ENCODE assay signal across 8 cellular contexts in the genomic region with DNA sequence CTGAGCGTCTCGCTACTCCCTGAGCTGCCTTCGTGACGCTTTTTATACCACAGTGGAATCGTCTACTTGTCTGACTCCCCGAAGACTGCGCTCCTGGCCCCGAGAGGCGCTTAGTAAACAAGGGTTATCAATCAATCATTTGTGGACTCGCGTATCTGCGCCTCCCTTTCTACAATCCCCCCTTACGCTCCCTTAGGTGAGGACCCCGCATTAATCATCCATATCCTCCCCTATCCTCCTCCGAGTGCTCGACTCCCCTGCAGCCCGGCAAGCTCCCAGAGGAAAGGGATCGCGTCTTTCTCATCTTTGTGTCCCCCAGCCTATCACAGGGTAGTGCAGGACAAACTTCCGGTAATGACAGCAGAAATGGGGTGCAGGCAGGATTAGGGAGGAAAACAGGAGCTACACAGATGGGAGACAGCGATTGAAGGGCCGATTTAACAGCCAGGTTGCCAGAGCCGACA. TPM values are rescaled to one million over a fixed set of nuclear protein-coding genes. Genes with fewer than 3 reads are reported as not detected.
DNase-seq lines count a peak whose midpoint lies in the region; ATAC-seq and TF ChIP-seq lines count a peak whose summit lies in the region.

No MANE protein-coding gene starts in this region.

- no peaks in the 10 kb centered on the region for H3K9me3 ChIP-seq in osteoblast (ENCODE audit: low read depth, low read length)

- peak overlapping the region; percentile 95 for H2AFZ ChIP-seq in osteoblast (ENCODE audit: low read length)

- peak; percentile 23 for ATAC-seq in HG02678 (IDR thresholded peaks at IDR 0.05; ENCODE audit: unreplicated experiment)
- ATAC-seq in activated T-helper 17 cell treated with anti-CD3 and anti-CD28 coated beads, Interleukin-2, amount 50 U/mL, for 72 hours (replicated peaks), result peak; percentile 38

- no peak overlapping the region for H3K4me3 Mint-ChIP-seq in activated T-helper 17 cell treated with anti-CD3 and anti-CD28 coated beads, Interleukin-2, amount 50 U/mL, for 72 hours

- H3K4me1 Mint-ChIP-seq in activated T-helper 17 cell treated with anti-CD3 and anti-CD28 coated beads, Interleukin-2, amount 50 U/mL, for 72 hours, result peaks cover 19% of the 10 kb centered on the region

- peak overlapping the region; percentile 86 for H3K27ac ChIP-seq in osteoblast (ENCODE audit: low read depth, low read length)

- H4K20me1 ChIP-seq in osteoblast (ENCODE audit: insufficient read depth, low read length), result peaks cover 20% of the 10 kb centered on the region

- H3K4me1 ChIP-seq in osteoblast (ENCODE audit: insufficient read depth, low read length), result peaks cover 27% of the 10 kb centered on the region

- peak overlapping the region; percentile 93 for H3K4me2 ChIP-seq in osteoblast (ENCODE audit: insufficient read depth, low read length)

- peak; percentile 16 for DNase-seq in stimulated activated CD4-positive, alpha-beta T cell treated with anti-CD3 and anti-CD28 coated beads, Interleukin-12 subunit alpha, Interleukin-12 subunit beta, amount 100 ng/mL, for 4 hours
- DNase-seq in stimulated activated CD4-positive, alpha-beta T cell treated with anti-CD3 and anti-CD28 coated beads, Interleukin-4, amount 100 ng/mL, for 4 hours, result no peak
- DNase-seq in NCI-H226, result peak; percentile 23
- DNase-seq in glomerular visceral epithelial cell (ENCODE audit: extremely low spot score), result peak; percentile 53
- peak; percentile 71 for DNase-seq in osteoblast (ENCODE audit: insufficient read length, low spot score, missing footprints)
- DNase-seq in retina, result no peak

- H3K27ac Mint-ChIP-seq in activated T-helper 17 cell treated with anti-CD3 and anti-CD28 coated beads, Interleukin-2, amount 50 U/mL, for 72 hours, result no peak overlapping the region

- peaks cover 24% of the 10 kb centered on the region for H3K36me3 Mint-ChIP-seq in activated T-helper 17 cell treated with anti-CD3 and anti-CD28 coated beads, Interleukin-2, amount 50 U/mL, for 72 hours (ENCODE audit: low read depth)

- H3K27me3 ChIP-seq in osteoblast (ENCODE audit: insufficient read depth, low read length), result no peaks in the 10 kb centered on the region

- TF ChIP-seq CTCF in osteoblast (IDR thresholded peaks at IDR 0.05; ENCODE audit: extremely low read depth, low read depth, low read length), result no peak

- H3K27me3 Mint-ChIP-seq in activated T-helper 17 cell treated with anti-CD3 and anti-CD28 coated beads, Interleukin-2, amount 50 U/mL, for 72 hours, result no peaks in the 10 kb centered on the region

- no peaks in the 10 kb centered on the region for H3K9me3 Mint-ChIP-seq in activated T-helper 17 cell treated with anti-CD3 and anti-CD28 coated beads, Interleukin-2, amount 50 U/mL, for 72 hours

- H3K4me3 ChIP-seq in osteoblast (ENCODE audit: insufficient read depth, low read length), result peak overlapping the region; percentile 89

- H3K79me2 ChIP-seq in osteoblast (ENCODE audit: insufficient read depth, low read length), result peaks cover 59% of the 10 kb centered on the region

- H3K36me3 ChIP-seq in osteoblast (ENCODE audit: insufficient read depth, low read length), result no peaks in the 10 kb centered on the region

RNA-seq across cellular contexts. Expression of a gene that starts 0.5 kb away (rescaled TPM):
- 100 to 1,000 TPM; 173 to 188 TPM for total RNA-seq in activated T-helper 17 cell treated with anti-CD3 and anti-CD28 coated beads, Interleukin-2, amount 50 U/mL, for 72 hours
- total RNA-seq in osteoblast, result 356 and 365 TPM in 2 replicates

RNA-seq across cellular contexts. Expression of a gene that starts 0.9 kb away (rescaled TPM):
- 10 to 100 TPM; 14.7 to 15.2 TPM for total RNA-seq in activated T-helper 17 cell treated with anti-CD3 and anti-CD28 coated beads, Interleukin-2, amount 50 U/mL, for 72 hours
- total RNA-seq in osteoblast, result 2.5 and 3.2 TPM in 2 replicates

RNA-seq across cellular contexts. Expression of a gene that starts 34.5 kb away (rescaled TPM):
- total RNA-seq in activated T-helper 17 cell treated with anti-CD3 and anti-CD28 coated beads, Interleukin-2, amount 50 U/mL, for 72 hours, result not detected
- total RNA-seq in osteoblast, result not detected in 2 replicates

Comparison
In these comparisons a context has a peak if more than half of its experiments do, and no peak if none do; other contexts are left out.
1. DNase-seq: peak in stimulated activated CD4-positive, alpha-beta T cell treated with anti-CD3 and anti-CD28 coated beads, Interleukin-12 subunit alpha, Interleukin-12 subunit beta, amount 100 ng/mL, for 4 hours (single experiment), NCI-H226 (single experiment), glomerular visceral epithelial cell (single experiment) and osteoblast (single experiment); none in stimulated activated CD4-positive, alpha-beta T cell treated with anti-CD3 and anti-CD28 coated beads, Interleukin-4, amount 100 ng/mL, for 4 hours (0 of 2) and retina (single experiment).